ENCODE assay signal across 1 cellular context in the genomic region with DNA sequence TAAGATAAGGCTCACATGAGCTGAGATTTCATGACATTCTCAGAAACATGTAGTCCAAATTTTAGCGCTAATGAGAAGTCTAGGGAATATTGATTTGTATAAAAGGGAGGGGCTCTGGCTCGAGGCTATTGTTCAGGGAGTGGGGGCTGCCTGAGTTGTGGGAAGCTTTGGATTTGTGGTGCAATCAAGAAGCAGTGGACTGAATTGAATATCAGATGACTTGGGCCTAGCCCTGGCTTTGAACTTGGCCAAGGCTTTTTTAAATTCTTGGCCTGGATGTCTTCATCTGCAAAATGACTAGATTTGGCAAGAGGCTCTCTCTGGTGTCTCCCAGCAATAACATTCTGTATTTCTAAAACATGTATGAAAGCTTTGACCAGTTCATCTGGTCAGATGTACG.
TF ChIP-seq lines count a peak whose summit lies in the region.

No MANE protein-coding gene starts in this region.

TF ChIP-seq in IMR-90, 13 proteins besides CTCF, POLR2A, EP300 and RAD21 (continued from another document):
- TF ChIP-seq, protein P1, sequence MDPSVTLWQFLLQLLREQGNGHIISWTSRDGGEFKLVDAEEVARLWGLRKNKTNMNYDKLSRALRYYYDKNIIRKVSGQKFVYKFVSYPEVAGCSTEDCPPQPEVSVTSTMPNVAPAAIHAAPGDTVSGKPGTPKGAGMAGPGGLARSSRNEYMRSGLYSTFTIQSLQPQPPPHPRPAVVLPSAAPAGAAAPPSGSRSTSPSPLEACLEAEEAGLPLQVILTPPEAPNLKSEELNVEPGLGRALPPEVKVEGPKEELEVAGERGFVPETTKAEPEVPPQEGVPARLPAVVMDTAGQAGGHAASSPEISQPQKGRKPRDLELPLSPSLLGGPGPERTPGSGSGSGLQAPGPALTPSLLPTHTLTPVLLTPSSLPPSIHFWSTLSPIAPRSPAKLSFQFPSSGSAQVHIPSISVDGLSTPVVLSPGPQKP (IDR thresholded peaks at IDR 0.05; ENCODE audit: borderline replicate concordance, low read depth, low read length), result no peak
